In the genomic region with DNA sequence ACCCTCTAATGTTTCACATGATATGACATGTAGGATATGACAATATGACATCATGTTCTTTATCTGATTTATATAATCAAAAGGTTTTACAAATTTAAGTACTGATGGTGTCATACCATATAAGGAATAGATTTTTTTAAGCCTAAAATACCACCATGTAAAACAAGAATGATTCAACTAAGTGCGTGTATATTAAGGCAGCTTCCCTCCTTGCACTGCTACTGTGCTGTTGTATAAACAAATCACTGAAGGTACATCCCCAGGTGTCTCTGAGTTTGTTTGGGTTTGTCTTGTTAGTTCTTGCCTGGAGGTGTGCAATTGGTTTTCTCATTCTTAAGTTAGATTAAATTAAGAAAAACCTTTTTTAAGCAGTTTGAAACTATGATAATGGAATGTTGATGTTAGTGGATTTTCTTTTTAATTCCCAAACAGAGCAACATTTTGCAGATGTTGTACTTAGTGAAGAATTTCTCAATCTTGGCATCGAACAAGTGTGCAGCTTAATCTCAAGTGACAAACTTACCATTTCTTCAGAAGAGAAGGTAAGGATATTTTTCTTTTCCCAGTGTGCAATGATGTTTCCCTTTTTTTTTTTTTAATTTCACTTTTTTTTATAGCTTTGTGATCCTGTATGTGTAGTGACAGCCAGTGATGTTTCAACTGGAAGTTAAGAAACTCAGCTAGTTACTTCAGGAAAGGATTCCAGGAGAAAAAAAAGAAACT, we compare ENCODE assay signal across 15 cellular contexts. TPM values are rescaled to one million over a fixed set of nuclear protein-coding genes. Genes with fewer than 3 reads are reported as not detected.
DNase-seq lines count a peak whose midpoint lies in the region; ATAC-seq, FAIRE-seq and TF ChIP-seq lines count a peak whose summit lies in the region.
"Had no signal": no experiment of that assay in that cellular context is flagged by ENCODE, and none has a peak within 500 bp of the region (broad histone marks: within the 10 kb centered on the region; RNA-seq: fewer than 3 reads in every experiment).

No MANE protein-coding gene starts in this region.

- TF ChIP-seq POLR2A in GM12878 (IDR thresholded peaks at IDR 0.05; ENCODE audit: low read depth, low read length) (no peak), erythroblast (IDR thresholded peaks at IDR 0.05; ENCODE audit: low read length) (no peak)

- H2AFZ ChIP-seq in GM23338 (no peak overlapping the region), GM12878 (ENCODE audit: control insufficient read depth, low read depth, low read length) (0 out of 2 replicates have a peak overlapping the region, but pooled peaks have one; percentile 83)

- SMC1A ChIA-PET in GM12878 (lab: Charles Lee; ENCODE audit: uncharacterized antibody, unreplicated experiment) = interaction anchor here (1.1 to 2.7 kb wide), 3 partner anchors 11 to 163 kb away, joined by 3 to 10 read pairs (median 6); no protein-coding TSS in a partner anchor

- H3K4me1 Mint-ChIP-seq in GM23338 = peaks cover 11% of the 10 kb centered on the region; the same call in 2 of the 3 replicates
- peaks cover 22 to 41% (median 32%) of the 10 kb centered on the region in 7 donors for H3K4me1 Mint-ChIP-seq in naive thymus-derived CD4-positive, alpha-beta T cell
- peaks cover 28% of the 10 kb centered on the region for H3K4me1 Mint-ChIP-seq in T-helper 2 cell treated with Interferon-gamma antibody and Interleukin-4, amounts not matched to agents 5 μg/mL and 100 μg/mL, for 36 hours (ENCODE audit: low read depth)

- peaks cover 0 to 71% (median 34%) of the 10 kb centered on the region in 11 experiments; a peak in 14 of 22 replicates for H4K20me1 ChIP-seq in BLaER1 treated with 17β-estradiol and CSF1 and Interleukin-3, amounts not matched to agents 10 nM and 100 nM
- H4K20me1 ChIP-seq in GM23338 (replicated peaks; ENCODE audit: insufficient read depth) = no peaks in the 10 kb centered on the region
- H4K20me1 ChIP-seq in GM12878 (ENCODE audit: control insufficient read depth, insufficient read depth) = no peaks in the 10 kb centered on the region

- in situ Hi-C loops in GM12878 (cut with MboI) = no loop called here

- peak overlapping the region; percentile 62; the same call in 1 of the 2 replicates for H3K27ac Mint-ChIP-seq in GM23338
- H3K27ac Mint-ChIP-seq in naive thymus-derived CD4-positive, alpha-beta T cell = peak overlapping the region in 8 of 9 donors; percentile 27 to 91 (median 76)
- H3K27ac Mint-ChIP-seq in T-helper 2 cell treated with Interferon-gamma antibody and Interleukin-4, amounts not matched to agents 5 μg/mL and 100 μg/mL, for 36 hours = no peak overlapping the region

- H3K79me2 ChIP-seq in GM23338 (replicated peaks; ENCODE audit: insufficient read depth) (no peaks in the 10 kb centered on the region), GM12878 (ENCODE audit: control insufficient read depth, insufficient read depth, low read length) (no peaks in the 10 kb centered on the region)

- peaks cover 16 to 56% (median 29%) of the 10 kb centered on the region in 10 experiments for H3K4me1 ChIP-seq in BLaER1 treated with 17β-estradiol and CSF1 and Interleukin-3, amounts not matched to agents 10 nM and 100 nM
- peaks cover 13% of the 10 kb centered on the region; the same call in 1 of the 2 replicates for H3K4me1 ChIP-seq in GM23338 (ENCODE audit: insufficient read depth)
- H3K4me1 ChIP-seq in GM12878 (ENCODE audit: control insufficient read depth, insufficient read depth, low read length) = peaks cover 12% of the 10 kb centered on the region
- peaks cover 0 to 15% of the 10 kb centered on the region in 2 donors for H3K4me1 ChIP-seq in naive thymus-derived CD4-positive, alpha-beta T cell (ENCODE audit: control insufficient read depth in 2 of 2, insufficient read depth in 2 of 2, low read length in 2 of 2)
- H3K4me1 ChIP-seq: SJCRH30 had no signal

- H3K4me2 ChIP-seq in BLaER1 treated with 17β-estradiol and CSF1 and Interleukin-3, amounts not matched to agents 10 nM and 100 nM = peak overlapping the region; percentile 24 to 87 (median 62); a peak in 21 of 22 replicates
- H3K4me2 ChIP-seq in GM23338 (no peak overlapping the region), GM12878 (ENCODE audit: control insufficient read depth, insufficient read depth) (peak overlapping the region; percentile 71; the same call in 1 of the 2 replicates)

- no peaks in the 10 kb centered on the region for H3F3A ChIP-seq in GM23338 (replicated peaks; ENCODE audit: low read depth)

- POLR2A ChIA-PET in GM12878 (lab: Charles Lee) = interaction anchor here (0.7 to 1.1 kb wide), 5 partner anchors 13 to 45 kb away, joined by 3 to 5 read pairs (median 4); partner anchors contain the start of gene MSMO1
- POLR2A ChIA-PET in naive thymus-derived CD4-positive, alpha-beta T cell (lab: Charles Lee) = interaction anchor here (0.7 to 1.1 kb wide), 2 partner anchors 33 to 85 kb away, joined by 3 to 4 read pairs; partner anchors contain the start of gene MSMO1

- ATAC-seq in GM23338 = no peak
- 0 out of 3 replicates have a peak, but pooled peaks have one; percentile 13 for ATAC-seq in GM12878
- ATAC-seq in naive thymus-derived CD4-positive, alpha-beta T cell = no peak

- peak; percentile 4 for DNase-seq in GM23338 (ENCODE audit: low spot score)
- DNase-seq in GM12878 (ENCODE audit: low read depth, low spot score) = no peak
- no peak for DNase-seq in naive thymus-derived CD4-positive, alpha-beta T cell
- DNase-seq in SHP77 treated with DMSO at 0.1 percent for 48 hours (lab: John Stamatoyannopoulos, UW) = no peak
- no peak for DNase-seq in T-helper 2 cell treated with Interferon-gamma antibody and Interleukin-4, amounts not matched to agents 5 μg/mL and 100 μg/mL, for 36 hours (ENCODE audit: low spot score)
- DNase-seq in erythroblast (lab: John Stamatoyannopoulos, UW) = no peak
- DNase-seq: activated CD8-positive, alpha-beta memory T cell treated with anti-CD3 and anti-CD28 coated beads, Interleukin-2, amount 50 U/mL, for 48 hours; brain microvascular endothelial cell; cortex of kidney; KG1; NCI-H2081 treated with DMSO at 0.1 percent for 48 hours; NCI-H524 treated with DMSO at 0.1 percent for 48 hours; SJCRH30; stomach had no signal

- RAD21 ChIA-PET in GM12878 (lab: Charles Lee; ENCODE audit: unreplicated experiment) = interaction anchor here (0.5 to 1.8 kb wide), 4 partner anchors 33 to 745 kb away, joined by 3 to 8 read pairs (median 6); partner anchors contain the start of gene MSMO1

- H3K4me3 Mint-ChIP-seq in GM23338 = no peak overlapping the region
- peak overlapping the region in 6 of 10 donors; percentile 66 to 80 (median 75) for H3K4me3 Mint-ChIP-seq in naive thymus-derived CD4-positive, alpha-beta T cell
- H3K4me3 Mint-ChIP-seq in T-helper 2 cell treated with Interferon-gamma antibody and Interleukin-4, amounts not matched to agents 5 μg/mL and 100 μg/mL, for 36 hours = no peak overlapping the region

- no peaks in the 10 kb centered on the region for H3K9me2 ChIP-seq in GM23338 (ENCODE audit: insufficient read depth)

- no peak for TF ChIP-seq RAD21 in GM12878 (IDR thresholded peaks at IDR 0.05; ENCODE audit: insufficient read depth, low read depth, low read length)

- TF ChIP-seq CTCF in GM23338 (conservative IDR thresholded peaks at IDR 0.05; ENCODE audit: low read depth in 2 of 2) (no peak), GM12878 (IDR thresholded peaks at IDR 0.05 in 2 of 3, conservative IDR thresholded peaks at IDR 0.05 in 1 of 3; ENCODE audit: control insufficient read depth in 2 of 3, extremely low read depth in 1 of 3, insufficient read depth in 1 of 3, low read depth in 3 of 3, low read length in 3 of 3) (no peak)

- peaks cover 36 to 100% (median 87%) of the 10 kb centered on the region in 11 experiments for H3K36me3 ChIP-seq in BLaER1 treated with 17β-estradiol and CSF1 and Interleukin-3, amounts not matched to agents 10 nM and 100 nM
- H3K36me3 ChIP-seq in GM23338 (ENCODE audit: insufficient read depth) (no peaks in the 10 kb centered on the region), GM12878 (ENCODE audit: control insufficient read depth in 2 of 2, insufficient read depth in 2 of 2, low read length in 1 of 2) (peaks cover 2 to 6% of the 10 kb centered on the region in 2 experiments; a peak in 3 of 4 replicates)
- peaks cover 0 to 7% (median 4%) of the 10 kb centered on the region in 3 experiments for H3K36me3 ChIP-seq in naive thymus-derived CD4-positive, alpha-beta T cell (ENCODE audit: control insufficient read depth in 2 of 3, insufficient read depth in 3 of 3, low read length in 3 of 3)
- H3K36me3 ChIP-seq: brain microvascular endothelial cell, SJCRH30 had no signal

- 76% methylated on average over 2 of the region's 2 CpGs for WGBS in GM12878 (ENCODE audit: insufficient coverage, insufficient replicate concordance, low lambda C conversion rate, missing lambda C conversion rate)

- CTCF ChIA-PET in GM12878 (lab: Yijun Ruan, JAX) = interaction anchor here (0.6 to 2.4 kb wide), 4 partner anchors 18 to 163 kb away, joined by 3 to 7 read pairs (median 3); no protein-coding TSS in a partner anchor
- CTCF ChIA-PET in naive thymus-derived CD4-positive, alpha-beta T cell (lab: Charles Lee) = interaction anchor here (0.7 kb wide), 1 partner anchor 17 kb away, joined by 3 read pairs; no protein-coding TSS in a partner anchor

- H3K36me3 Mint-ChIP-seq in GM23338 (ENCODE audit: low read depth) = 0 out of 3 replicates have a peak, but pooled peaks cover 5% of the 10 kb centered on the region
- H3K36me3 Mint-ChIP-seq in naive thymus-derived CD4-positive, alpha-beta T cell = peaks cover 10 to 25% (median 14%) of the 10 kb centered on the region in 5 donors
- peaks cover 34% of the 10 kb centered on the region for H3K36me3 Mint-ChIP-seq in T-helper 2 cell treated with Interferon-gamma antibody and Interleukin-4, amounts not matched to agents 5 μg/mL and 100 μg/mL, for 36 hours (ENCODE audit: low read depth)

- intact Hi-C loops in GM12878 (cut with micrococcal nuclease; ENCODE audit: unreplicated experiment) = no loop called here
- intact Hi-C loops in naive thymus-derived CD4-positive, alpha-beta T cell (cut with micrococcal nuclease) = loop anchor here in 1 of 2 donors (1.0 to 2.0 kb wide), 3 partner anchors 19 to 87 kb away; partner anchors contain the start of genes KLHL2 and MSMO1

- no peaks in the 10 kb centered on the region for H3K9me3 ChIP-seq in BLaER1 treated with 17β-estradiol and CSF1 and Interleukin-3, amounts not matched to agents 10 nM and 100 nM (replicated peaks in 1 of 11)
- H3K9me3 ChIP-seq in GM12878 (replicated peaks; ENCODE audit: control insufficient read depth, insufficient read depth, low read length) = no peaks in the 10 kb centered on the region; the same call in 2 of the 3 replicates
- H3K9me3 ChIP-seq in naive thymus-derived CD4-positive, alpha-beta T cell (ENCODE audit: control insufficient read depth in 2 of 3, low read length in 3 of 3) = no peaks in the 10 kb centered on the region
- H3K9me3 ChIP-seq: SJCRH30, stomach had no signal

- no peaks in the 10 kb centered on the region for H3K27me3 ChIP-seq in BLaER1 treated with 17β-estradiol and CSF1 and Interleukin-3, amounts not matched to agents 10 nM and 100 nM
- no peaks in the 10 kb centered on the region for H3K27me3 ChIP-seq in GM23338 (ENCODE audit: insufficient read depth)
- no peaks in the 10 kb centered on the region for H3K27me3 ChIP-seq in GM12878 (replicated peaks in 1 of 2; ENCODE audit: control insufficient read depth in 2 of 2, insufficient read depth in 2 of 2, low read length in 1 of 2)
- H3K27me3 ChIP-seq in naive thymus-derived CD4-positive, alpha-beta T cell (ENCODE audit: control insufficient read depth in 2 of 2, insufficient read depth in 2 of 2, low read length in 2 of 2) = no peaks in the 10 kb centered on the region
- H3K27me3 ChIP-seq: brain microvascular endothelial cell, SJCRH30, stomach had no signal

- no peak for TF ChIP-seq EP300 in GM12878 (IDR thresholded peaks at IDR 0.05; ENCODE audit: borderline replicate concordance in 1 of 2, control insufficient read depth in 1 of 2, low read depth in 2 of 2, low read length in 2 of 2)

- H3K27ac ChIP-seq in BLaER1 treated with 17β-estradiol and CSF1 and Interleukin-3, amounts not matched to agents 10 nM and 100 nM = peak overlapping the region in 9 of 11 experiments; percentile 1 to 75 (median 54); a peak in 12 of 22 replicates
- H3K27ac ChIP-seq in GM23338 (ENCODE audit: low read depth) = no peak overlapping the region
- H3K27ac ChIP-seq in GM12878 (ENCODE audit: control insufficient read depth, insufficient read depth) = peak overlapping the region; percentile 70; the same call in 1 of the 2 replicates
- peak overlapping the region; percentile 49 for H3K27ac ChIP-seq in naive thymus-derived CD4-positive, alpha-beta T cell (ENCODE audit: low read depth, low read length)
- H3K27ac ChIP-seq: brain microvascular endothelial cell, SJCRH30, stomach had no signal

- no peaks in the 10 kb centered on the region for H3K9me3 Mint-ChIP-seq in GM23338
- H3K9me3 Mint-ChIP-seq in naive thymus-derived CD4-positive, alpha-beta T cell = no peaks in the 10 kb centered on the region
- H3K9me3 Mint-ChIP-seq in T-helper 2 cell treated with Interferon-gamma antibody and Interleukin-4, amounts not matched to agents 5 μg/mL and 100 μg/mL, for 36 hours = no peaks in the 10 kb centered on the region

- FAIRE-seq in GM12878 (lab: Jason Lieb, UNC) = no peak

- H3K4me3 ChIP-seq in BLaER1 treated with 17β-estradiol and CSF1 and Interleukin-3, amounts not matched to agents 10 nM and 100 nM = no peak overlapping the region
- H3K4me3 ChIP-seq in GM23338 (no peak overlapping the region), GM12878 (0 out of 2 replicates have a peak overlapping the region, but pooled peaks have one; percentile 11)
- no peak overlapping the region for H3K4me3 ChIP-seq in naive thymus-derived CD4-positive, alpha-beta T cell (ENCODE audit: low read length)
- H3K4me3 ChIP-seq: SJCRH30, stomach had no signal

- no peaks in the 10 kb centered on the region for H3K27me3 Mint-ChIP-seq in GM23338 (ENCODE audit: insufficient read depth, low read depth, poor library complexity)
- H3K27me3 Mint-ChIP-seq in naive thymus-derived CD4-positive, alpha-beta T cell = no peaks in the 10 kb centered on the region
- no peaks in the 10 kb centered on the region for H3K27me3 Mint-ChIP-seq in T-helper 2 cell treated with Interferon-gamma antibody and Interleukin-4, amounts not matched to agents 5 μg/mL and 100 μg/mL, for 36 hours (ENCODE audit: low read depth)

- peak overlapping the region in 6 of 11 experiments; percentile 1 to 60 (median 38); a peak in 4 of 22 replicates for H3K9ac ChIP-seq in BLaER1 treated with 17β-estradiol and CSF1 and Interleukin-3, amounts not matched to agents 10 nM and 100 nM
- no peak overlapping the region for H3K9ac ChIP-seq in GM12878 (ENCODE audit: control insufficient read depth, insufficient read depth, low read length)

- no TSS peak for BruUV-seq in GM12878 (replicated peaks; lab: Mats Ljungman, UMichigan)

RNA-seq across cellular contexts. Expression of gene MSMO1, which starts 33.4 kb away (rescaled TPM):
- total RNA-seq in GM23338 (2014; rRNA removed; shearing (Covaris generic)) = 272 and 274 TPM in 2 replicates
- polyA plus RNA-seq in GM23338 (2016; fragmentation: Nextera tagmentation; extraction: Ambion mirVana) (118 and 145 TPM in 2 replicates), GM12878 (2011; rRNA removed) (168 and 274 TPM in 2 replicates), GM12878 (2014; fragmentation: Illumina TruSeq; extraction: Trizol) (109 and 157 TPM in 2 replicates), GM12878 (2014; fragmentation: Nextera tagmentation; extraction: Ambion mirVana) (100 to 1,000 TPM; 101 to 136 TPM), GM12878 (2014; rRNA removed) (75.5 and 98.4 TPM in 2 replicates), GM12878 (2016; fragmentation: Nextera tagmentation; extraction: Ambion mirVana) (10 to 100 TPM; 68.3 to 80.7 TPM)
- 129 and 138 TPM in 2 replicates for total RNA-seq in GM12878 (2013; cell fraction: nucleolus; rRNA removed)
- total RNA-seq in GM12878 (2014; rRNA removed) (121 and 184 TPM in 2 replicates), GM12878 (2014; rRNA removed; fragmentation: Illumina TruSeq; extraction: Trizol) (110 and 118 TPM in 2 replicates), GM12878 (2021) (63.6 and 67.6 TPM in 2 replicates)
- polyA plus RNA-seq in GM12878 (2011; ENCODE audit: low read depth) = 20.0 TPM
- 68.3 and 83.0 TPM in 2 replicates for polyA plus RNA-seq in GM12878 (2011; cell fraction: cytosol; rRNA removed)
- 44.5 and 47.6 TPM in 2 replicates for polyA plus RNA-seq in GM12878 (2011; cell fraction: nucleus; rRNA removed)
- 35.5 and 64.6 TPM in 2 replicates for polyA plus RNA-seq in GM12878 (2012)
- polyA minus RNA-seq in GM12878 (2011; rRNA and poly(A)+ RNA removed) = 77.1 and 79.8 TPM in 2 replicates
- 47.7 and 48.8 TPM in 2 replicates for polyA minus RNA-seq in GM12878 (2011; cell fraction: cytosol; rRNA and poly(A)+ RNA removed)
- polyA minus RNA-seq in GM12878 (2011; cell fraction: nucleus; rRNA and poly(A)+ RNA removed) = 32.8 and 57.2 TPM in 2 replicates
- 10 to 100 TPM in 4 of 5 experiments, 1 to 10 TPM in 1; 9.6 to 37.9 (median 24.6) TPM for total RNA-seq in naive thymus-derived CD4-positive, alpha-beta T cell
- 10 to 100 TPM; 16.1 to 22.8 TPM for polyA plus RNA-seq in naive thymus-derived CD4-positive, alpha-beta T cell

Comparison
In these comparisons a context has a peak if more than half of its experiments do, and no peak if none do; other contexts are left out.
1. H3K4me3 Mint-ChIP-seq: peak in naive thymus-derived CD4-positive, alpha-beta T cell (6 of 10); none in GM23338 (single experiment) and T-helper 2 cell treated with Interferon-gamma antibody and Interleukin-4, amounts not matched to agents 5 μg/mL and 100 μg/mL, for 36 hours (single experiment).